7 cellular contexts compared by ENCODE assay signal in the genomic region with DNA sequence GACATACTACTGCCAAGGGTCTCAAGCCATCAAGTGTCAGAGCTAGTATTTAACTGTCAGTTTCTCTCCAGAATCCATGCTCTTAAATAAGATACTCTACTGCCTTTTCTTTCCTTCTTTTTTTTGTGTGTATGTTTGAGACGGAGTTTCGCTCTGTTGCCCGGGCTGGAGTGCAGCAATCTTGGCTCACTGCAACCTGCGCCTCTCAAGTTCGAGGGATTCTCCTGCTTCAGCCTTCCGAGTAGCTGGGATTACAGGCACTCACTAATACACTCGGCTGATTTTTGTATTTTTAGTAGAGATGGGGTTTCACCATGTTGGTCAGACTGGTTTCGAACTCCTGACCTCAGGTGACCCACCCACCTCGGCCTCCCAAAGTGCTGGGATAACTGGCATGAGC. TPM values are rescaled to one million over a fixed set of nuclear protein-coding genes. Genes with fewer than 3 reads are reported as not detected.
A peak's percentile ranks its signal among the peaks of the same experiment; 100 is the strongest.
DNase-seq lines count a peak whose midpoint lies in the region; ATAC-seq and TF ChIP-seq lines count a peak whose summit lies in the region.
"Not testable (repeated sequence)": the region's sequence is repeated elsewhere in the genome, so short reads cannot be mapped to it uniquely, and the experiment has no call there.

No MANE protein-coding gene starts in this region.

- H3K27ac ChIP-seq in adrenal gland, result peak overlapping the region in 3 of 5 donors; percentile 24 to 43 (median 29)
- peak overlapping the region; percentile 63 for H3K27ac ChIP-seq in lower lobe of right lung
- H3K27ac ChIP-seq in trophoblast cell (ENCODE audit: low read depth, low read length), result not testable (repeated sequence)
- H3K27ac ChIP-seq in stomach, result peak overlapping the region in 4 of 5 donors; percentile 25 to 72 (median 57)

- not testable (repeated sequence) for H3K14ac ChIP-seq in trophoblast cell (ENCODE audit: low read length)

- H3K9me3 Mint-ChIP-seq in Calu3 (ENCODE audit: low read depth, unreplicated experiment), result not testable (repeated sequence)

- H3K4me3 ChIP-seq in adrenal gland; lower lobe of right lung; trophoblast cell (ENCODE audit: low read depth, low read length): not testable (repeated sequence)
- H3K4me3 ChIP-seq in stomach, result peak overlapping the region in 1 of 4 donors; percentile 1

- H4K12ac ChIP-seq in trophoblast cell (ENCODE audit: low read depth, low read length), result not testable (repeated sequence)

- H3K4me1 ChIP-seq in adrenal gland (replicated peaks in 1 of 2) (peaks cover 26 to 60% of the 10 kb centered on the region in 2 donors), lower lobe of right lung (peaks cover 94% of the 10 kb centered on the region), stomach (peaks cover 48 to 98% (median 72%) of the 10 kb centered on the region in 4 donors)
- not testable (repeated sequence) for H3K4me1 ChIP-seq in trophoblast cell (ENCODE audit: control insufficient read depth in 1 of 2, insufficient read depth in 2 of 2, low read length in 2 of 2)

- H3K27me3 ChIP-seq in adrenal gland; lower lobe of right lung (ENCODE audit: low read depth); trophoblast cell (ENCODE audit: insufficient read depth, low read length); stomach: not testable (repeated sequence)

- BruUV-seq in Calu3 (replicated peaks; lab: Mats Ljungman, UMichigan), result not testable (repeated sequence)

- H2BK12ac ChIP-seq in trophoblast cell (ENCODE audit: low read length), result not testable (repeated sequence)

- not testable (repeated sequence) for H2BK120ac ChIP-seq in trophoblast cell (ENCODE audit: insufficient read depth, low read length, poor library complexity)

- not testable (repeated sequence) for ATAC-seq in T-helper 17 cell
- peak in 1 of 2 donors; percentile 19 for ATAC-seq in lower lobe of right lung

- not testable (repeated sequence) for H4K8ac ChIP-seq in trophoblast cell (ENCODE audit: low read depth, low read length)

- H3K4me1 Mint-ChIP-seq in Calu3 (ENCODE audit: low read depth, unreplicated experiment) (peaks cover 28% of the 10 kb centered on the region), T-helper 17 cell (peaks cover 46% of the 10 kb centered on the region)

- H3K36me3 Mint-ChIP-seq in Calu3 (ENCODE audit: insufficient read depth, unreplicated experiment), result peaks cover 33% of the 10 kb centered on the region
- H3K36me3 Mint-ChIP-seq in T-helper 17 cell (ENCODE audit: low read depth), result not testable (repeated sequence)

- H3K36me3 ChIP-seq in adrenal gland (replicated peaks in 1 of 2); trophoblast cell (ENCODE audit: control insufficient read depth in 1 of 2, insufficient read depth in 2 of 2, low read length in 2 of 2): not testable (repeated sequence)
- H3K36me3 ChIP-seq in lower lobe of right lung, result peaks cover 19% of the 10 kb centered on the region
- peaks cover 0 to 19% (median 9%) of the 10 kb centered on the region in 4 donors for H3K36me3 ChIP-seq in stomach

- not testable (repeated sequence) for H2BK5ac ChIP-seq in trophoblast cell (ENCODE audit: low read depth, low read length, poor library complexity)

- not testable (repeated sequence) for TF ChIP-seq POLR2A in adrenal gland (IDR thresholded peaks at IDR 0.05); stomach (IDR thresholded peaks at IDR 0.05)

- not testable (repeated sequence) for H3K4me2 ChIP-seq in trophoblast cell (ENCODE audit: low read length)

- not testable (repeated sequence) for H3K9ac ChIP-seq in trophoblast cell (ENCODE audit: low read length)

- not testable (repeated sequence) for H3K4me3 Mint-ChIP-seq in Calu3 (ENCODE audit: low read depth, unreplicated experiment)
- peak overlapping the region; percentile 42 for H3K4me3 Mint-ChIP-seq in T-helper 17 cell

- not testable (repeated sequence) for H2AFZ ChIP-seq in trophoblast cell (ENCODE audit: insufficient read depth, low read length, poor library complexity)

- 47 to 54% (median 50%) methylated on average over 9 of the region's 9 CpGs for WGBS in adrenal gland, 4 donors
- no CpG with 5 or more reads among the region's 9 CpGs for WGBS in trophoblast cell (ENCODE audit: extremely low coverage, insufficient coverage, insufficient read length)
- WGBS in stomach, 5 donors, result 37 to 61% (median 55%) methylated on average over 9 of the region's 9 CpGs

- H2AK5ac ChIP-seq in trophoblast cell (ENCODE audit: low read length), result not testable (repeated sequence)

- H3K79me1 ChIP-seq in trophoblast cell (ENCODE audit: low read length), result not testable (repeated sequence)

- H3K27me3 Mint-ChIP-seq in Calu3 (ENCODE audit: unreplicated experiment); T-helper 17 cell: not testable (repeated sequence)

- not testable (repeated sequence) for TF ChIP-seq EP300 in stomach (IDR thresholded peaks at IDR 0.05)

- TF ChIP-seq CTCF in Calu3 (IDR thresholded peaks at IDR 0.05; ENCODE audit: unreplicated experiment); adrenal gland (IDR thresholded peaks at IDR 0.05); lower lobe of right lung (IDR thresholded peaks at IDR 0.05); stomach (IDR thresholded peaks at IDR 0.05): not testable (repeated sequence)

- not testable (repeated sequence) for DNase-seq in Calu3, T-helper 17 cell, adrenal gland, trophoblast cell, stomach
- DNase-seq in fibroblast of peridontal ligament (ENCODE audit: extremely low read depth) (peak; percentile 20), lower lobe of right lung (peak; percentile 44)

- H3K27ac Mint-ChIP-seq in Calu3 (ENCODE audit: unreplicated experiment) (peak overlapping the region; percentile 64), T-helper 17 cell (peak overlapping the region; percentile 74)

- not testable (repeated sequence) for H3K9me3 ChIP-seq in T-helper 17 cell (ENCODE audit: control insufficient read depth, low read length, poor library complexity, severe bottlenecking); adrenal gland (replicated peaks in 1 of 3); lower lobe of right lung; trophoblast cell (ENCODE audit: insufficient read depth, low read depth, low read length); stomach

- CTCF ChIA-PET in Calu3 (lab: Charles Lee), result interaction anchor here (0.7 kb wide), 2 partner anchors 66 to 433 kb away, joined by 3 read pairs; no protein-coding TSS in a partner anchor

- not testable (repeated sequence) for H3K18ac ChIP-seq in trophoblast cell (ENCODE audit: low read length)

- intact Hi-C loops in Calu3 (cut with micrococcal nuclease; ENCODE audit: unreplicated experiment); lower lobe of right lung (cut with DNase I); stomach (cut with DNase I; ENCODE audit: low total_unique reads): not testable (repeated sequence)
- intact Hi-C loops in adrenal gland (cut with DNase I), result loop anchor here (5.0 to 10.0 kb wide), 2 partner anchors 43 to 51 kb away; partner anchors contain the start of gene GPX1 (in 1 of the 2)

- not testable (repeated sequence) for H4K91ac ChIP-seq in trophoblast cell (ENCODE audit: low read depth, low read length)

- H3K79me2 ChIP-seq in trophoblast cell (ENCODE audit: control insufficient read depth, insufficient read depth, low read length, poor library complexity), result peaks cover 32% of the 10 kb centered on the region

- H3K23ac ChIP-seq in trophoblast cell (ENCODE audit: low read length), result not testable (repeated sequence)

- peak overlapping the region; percentile 93 for H3K4ac ChIP-seq in trophoblast cell (ENCODE audit: low read depth, low read length)

RNA-seq across cellular contexts. Expression of gene RHOA, which starts 6.2 kb away (rescaled TPM):
- total RNA-seq in Calu3 (2022) (313 and 352 TPM in 2 replicates), T-helper 17 cell (100 to 1,000 TPM; 274 to 317 TPM), adrenal gland (100 to 1,000 TPM; 357 to 913 (median 482) TPM), lower lobe of right lung (601 TPM), stomach (100 to 1,000 TPM; 107 to 380 (median 374) TPM)
- polyA plus RNA-seq in adrenal gland (100 to 1,000 TPM; 185 to 796 (median 189) TPM), stomach (100 to 1,000 TPM; 218 to 461 (median 340) TPM)
- 556 and 567 TPM in 2 replicates for polyA plus RNA-seq in trophoblast cell (2013)

RNA-seq across cellular contexts. Expression of gene TCTA, which starts 6.7 kb away (rescaled TPM):
- 33.6 and 35.6 TPM in 2 replicates for total RNA-seq in Calu3 (2022)
- total RNA-seq in T-helper 17 cell, result 10 to 100 TPM; 23.4 to 27.0 TPM
- 10 to 100 TPM; 31.7 to 83.3 (median 46.0) TPM for total RNA-seq in adrenal gland
- 100 to 1,000 TPM in 1 of 3 donors, 10 to 100 TPM in 2; 26.9 to 116 (median 33.7) TPM for polyA plus RNA-seq in adrenal gland
- 38.8 TPM for total RNA-seq in lower lobe of right lung
- polyA plus RNA-seq in trophoblast cell (2013), result 6.3 and 6.5 TPM in 2 replicates
- 10 to 100 TPM in 4 of 5 donors, not detected in 1; 10.3 to 39.8 (median 18.4) TPM for total RNA-seq in stomach
- 10 to 100 TPM; 18.3 to 31.2 (median 22.1) TPM for polyA plus RNA-seq in stomach

RNA-seq across cellular contexts. Expression of gene AMT, which starts 16.7 kb away (rescaled TPM):
- total RNA-seq in Calu3 (2022), result 8.5 and 9.7 TPM in 2 replicates
- 1 to 10 TPM; 5.9 to 8.3 TPM for total RNA-seq in T-helper 17 cell
- total RNA-seq in adrenal gland, result 10 to 100 TPM in 7 of 8 donors, 1 to 10 TPM in 1; 5.6 to 33.0 (median 19.9) TPM
- 10 to 100 TPM; 18.9 to 55.8 (median 22.9) TPM for polyA plus RNA-seq in adrenal gland
- total RNA-seq in lower lobe of right lung, result 8.4 TPM
- 8.2 and 8.8 TPM in 2 replicates for polyA plus RNA-seq in trophoblast cell (2013)
- 10 to 100 TPM in 4 of 5 donors, 1 to 10 TPM in 1; 4.5 to 27.8 (median 14.7) TPM for total RNA-seq in stomach
- polyA plus RNA-seq in stomach, result 10 to 100 TPM in 1 of 3 donors, 1 to 10 TPM in 2; 6.9 to 15.0 (median 8.4) TPM

RNA-seq across cellular contexts. Expression of gene NICN1, which starts 23.6 kb away (rescaled TPM):
- total RNA-seq in Calu3 (2022) (14.2 and 15.8 TPM in 2 replicates), T-helper 17 cell (10 to 100 TPM; 17.5 to 18.5 TPM), adrenal gland (10 to 100 TPM; 11.6 to 58.6 (median 20.0) TPM), lower lobe of right lung (22.1 TPM), stomach (10 to 100 TPM in 3 of 5 donors, 1 to 10 TPM in 2; 2.3 to 19.7 (median 10.6) TPM)
- polyA plus RNA-seq in adrenal gland (1 to 10 TPM; 8.8 to 9.9 (median 9.2) TPM), stomach (1 to 10 TPM; 3.5 to 7.3 (median 4.5) TPM)
- polyA plus RNA-seq in trophoblast cell (2013), result 11.3 and 12.5 TPM in 2 replicates

RNA-seq across cellular contexts. Expression of gene GPX1, which starts 47.4 kb away (rescaled TPM):
- 143 and 151 TPM in 2 replicates for total RNA-seq in Calu3 (2022)
- 100 to 1,000 TPM in 1 of 2 donors, 10 to 100 TPM in 1; 75.6 to 326 TPM for total RNA-seq in T-helper 17 cell
- 1,000 to 10,000 TPM in 2 of 8 donors, 100 to 1,000 TPM in 6; 429 to 1,200 (median 517) TPM for total RNA-seq in adrenal gland
- polyA plus RNA-seq in adrenal gland, result 100 to 1,000 TPM in 2 of 3 donors, 10 to 100 TPM in 1; 60.3 to 942 (median 567) TPM
- 450 TPM for total RNA-seq in lower lobe of right lung
- 163 and 164 TPM in 2 replicates for polyA plus RNA-seq in trophoblast cell (2013)
- total RNA-seq in stomach, result 100 to 1,000 TPM in 3 of 5 donors, 10 to 100 TPM in 2; 58.4 to 350 (median 155) TPM
- polyA plus RNA-seq in stomach, result 100 to 1,000 TPM; 344 to 452 (median 355) TPM
